ENCODE assay signal across 17 cellular contexts in genomic region chr20:11497543-11497942, GRCh38.
"Had no signal": no experiment of that assay in that cellular context is flagged by ENCODE, and none has a peak within 500 bp of the region (broad histone marks: within the 10 kb centered on the region; RNA-seq: fewer than 3 reads in every experiment).

No MANE protein-coding gene starts in this region.

- H3K27ac Mint-ChIP-seq: activated CD4-positive, alpha-beta T cell treated with anti-CD3 and anti-CD28 coated beads, Interleukin-2, amount 10 ng/mL, durations not matched to agents 7 days and 5 days; activated CD8-positive, alpha-beta T cell treated with anti-CD3 and anti-CD28 coated beads, Interleukin-2, amount 10 ng/mL, durations not matched to agents 7 days and 5 days; activated naive CD8-positive, alpha-beta T cell treated with anti-CD3 and anti-CD28 coated beads, Interleukin-2, amount 50 U/mL, for 24 hours; activated T-helper 1 cell treated with anti-CD3 and anti-CD28 coated beads, Interleukin-12 subunit alpha, Interleukin-12 subunit beta, Interleukin-2, Interleukin-4 antibody, amounts not matched to agents 30 ng/mL and 10 ng/mL and 1 ng/mL, durations not matched to agents 14 hours and 24 hours and 36 hours; naive B cell; T-helper 2 cell treated with Interferon-gamma antibody and Interleukin-4, amounts not matched to agents 5 μg/mL and 100 μg/mL, for 36 hours had no signal

- H3K36me3 ChIP-seq: thyroid gland, WERI-Rb-1 had no signal

- H3K9me3 ChIP-seq: thyroid gland had no signal

- H3K4me3 Mint-ChIP-seq: activated CD4-positive, alpha-beta T cell treated with anti-CD3 and anti-CD28 coated beads, Interleukin-2, amount 10 ng/mL, durations not matched to agents 7 days and 5 days; activated CD8-positive, alpha-beta T cell treated with anti-CD3 and anti-CD28 coated beads, Interleukin-2, amount 10 ng/mL, durations not matched to agents 7 days and 5 days; activated naive CD8-positive, alpha-beta T cell treated with anti-CD3 and anti-CD28 coated beads, Interleukin-2, amount 50 U/mL, for 24 hours; activated T-helper 1 cell treated with anti-CD3 and anti-CD28 coated beads, Interleukin-12 subunit alpha, Interleukin-12 subunit beta, Interleukin-2, Interleukin-4 antibody, amounts not matched to agents 30 ng/mL and 10 ng/mL and 1 ng/mL, durations not matched to agents 14 hours and 24 hours and 36 hours; naive B cell; T-helper 2 cell treated with Interferon-gamma antibody and Interleukin-4, amounts not matched to agents 5 μg/mL and 100 μg/mL, for 36 hours had no signal

- H3K27me3 ChIP-seq: thyroid gland had no signal

- H3K9me3 Mint-ChIP-seq: activated CD4-positive, alpha-beta T cell treated with anti-CD3 and anti-CD28 coated beads, Interleukin-2, amount 10 ng/mL, durations not matched to agents 7 days and 5 days; activated naive CD8-positive, alpha-beta T cell treated with anti-CD3 and anti-CD28 coated beads, Interleukin-2, amount 50 U/mL, for 24 hours; activated T-helper 1 cell treated with anti-CD3 and anti-CD28 coated beads, Interleukin-12 subunit alpha, Interleukin-12 subunit beta, Interleukin-2, Interleukin-4 antibody, amounts not matched to agents 30 ng/mL and 10 ng/mL and 1 ng/mL, durations not matched to agents 14 hours and 24 hours and 36 hours had no signal

- H3K27me3 Mint-ChIP-seq: activated CD4-positive, alpha-beta T cell treated with anti-CD3 and anti-CD28 coated beads, Interleukin-2, amount 10 ng/mL, durations not matched to agents 7 days and 5 days; activated naive CD8-positive, alpha-beta T cell treated with anti-CD3 and anti-CD28 coated beads, Interleukin-2, amount 50 U/mL, for 24 hours; naive B cell; progenitor cell of endocrine pancreas had no signal

- H3K4me1 Mint-ChIP-seq: activated CD4-positive, alpha-beta T cell treated with anti-CD3 and anti-CD28 coated beads, Interleukin-2, amount 10 ng/mL, durations not matched to agents 7 days and 5 days; activated naive CD8-positive, alpha-beta T cell treated with anti-CD3 and anti-CD28 coated beads, Interleukin-2, amount 50 U/mL, for 24 hours; naive B cell had no signal

- H3K36me3 Mint-ChIP-seq: naive B cell had no signal

- DNase-seq: activated CD4-positive, alpha-beta T cell treated with anti-CD3 and anti-CD28 coated beads, Interleukin-2, amount 10 ng/mL, durations not matched to agents 7 days and 5 days; activated CD4-positive, CD25-positive, alpha-beta regulatory T cell treated with anti-CD3 and anti-CD28 coated beads, Interleukin-2, amount 50 U/mL, for 72 hours; activated CD8-positive, alpha-beta T cell treated with anti-CD3 and anti-CD28 coated beads, Interleukin-2, amount 10 ng/mL, durations not matched to agents 7 days and 5 days; activated gamma-delta T cell; activated naive CD4-positive, alpha-beta T cell treated with anti-CD3 and anti-CD28 coated beads, Interleukin-2, amount 50 U/mL, for 16 hours; activated naive CD8-positive, alpha-beta T cell treated with anti-CD3 and anti-CD28 coated beads, Interleukin-2, amount 50 U/mL, for 24 hours; cerebellar nuclear complex; left colon; naive B cell; stimulated activated CD4-positive, alpha-beta T cell treated with anti-CD3 and anti-CD28 coated beads, Interleukin-4, amount 100 ng/mL, for 4 hours; stimulated activated naive CD8-positive, alpha-beta T cell treated with anti-CD3 and anti-CD28 coated beads, Interleukin-15, Interleukin-2, amounts not matched to agents 100 U/mL and 50 U/mL, for 24 hours; thyroid gland; WERI-Rb-1 had no signal

- H3K27ac ChIP-seq: coronary artery, thyroid gland, WERI-Rb-1 had no signal

- H3K4me3 ChIP-seq: coronary artery, thyroid gland had no signal
